25 cellular contexts compared by ENCODE assay signal in the genomic region with DNA sequence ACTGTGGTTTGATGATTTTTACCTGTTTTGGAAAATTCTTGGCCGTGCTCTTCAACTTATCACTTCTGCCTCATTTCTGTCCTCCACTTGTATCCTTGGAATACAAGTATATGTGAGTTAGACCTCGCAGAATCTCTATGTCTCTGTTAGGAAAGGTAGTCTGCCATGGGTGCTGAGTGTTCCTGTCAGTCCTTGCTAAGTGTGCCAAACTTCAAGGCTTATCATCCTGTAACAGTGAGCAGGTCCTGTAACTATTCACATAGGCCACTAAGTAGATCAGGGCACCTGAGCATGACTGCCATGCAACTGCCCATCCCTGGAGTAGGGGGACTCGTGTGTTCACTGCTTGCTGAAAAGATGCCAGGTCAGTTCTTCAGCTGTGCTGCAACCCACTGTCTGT. TPM values are rescaled to one million over a fixed set of nuclear protein-coding genes. Genes with fewer than 3 reads are reported as not detected.
A peak's percentile ranks its signal among the peaks of the same experiment; 100 is the strongest.
DNase-seq lines count a peak whose midpoint lies in the region; ATAC-seq, FAIRE-seq and TF ChIP-seq lines count a peak whose summit lies in the region.
"Had no signal": no experiment of that assay in that cellular context is flagged by ENCODE, and none has a peak within 500 bp of the region (broad histone marks: within the 10 kb centered on the region; RNA-seq: fewer than 3 reads in every experiment).

No MANE protein-coding gene starts in this region.

- H3K79me2 ChIP-seq in Karpas-422 (ENCODE audit: low read length) = no peaks in the 10 kb centered on the region

- DNase-seq in Right ventricle myocardium inferior (ENCODE audit: missing footprints) (no peak), cardiac septum (ENCODE audit: low spot score) (no peak), heart right ventricle (no peak), right cardiac atrium (no peak), Karpas-422 (peak; percentile 29), urothelium cell line (ENCODE audit: low spot score) (no peak), body of pancreas (no peak)
- DNase-seq: CD4-positive, alpha-beta T cell; CD8-positive, alpha-beta memory T cell; DMS 273 treated with DMSO at 0.1 percent for 48 hours; DMS79; EL; GDM1; GOT3; HCEC 1CT had no signal

- H3K36me3 ChIP-seq in heart right ventricle (no peaks in the 10 kb centered on the region), Karpas-422 (ENCODE audit: insufficient read depth, low read length) (no peaks in the 10 kb centered on the region), body of pancreas (replicated peaks in 1 of 2; ENCODE audit: insufficient read depth in 1 of 2, low read depth in 2 of 2) (no peaks in the 10 kb centered on the region)
- H3K36me3 ChIP-seq: BLaER1 had no signal

- H3K4me2 ChIP-seq in Karpas-422 (ENCODE audit: low read depth, low read length, poor library complexity, severe bottlenecking) = no peak overlapping the region

- no peaks in the 10 kb centered on the region for H3K9me2 ChIP-seq in Karpas-422 (replicated peaks; ENCODE audit: insufficient read depth, low read length)

- H3K27me3 ChIP-seq in heart right ventricle = peaks cover 0 to 14% (median 0%) of the 10 kb centered on the region in 7 donors
- no peaks in the 10 kb centered on the region for H3K27me3 ChIP-seq in right cardiac atrium (ENCODE audit: control insufficient read depth, insufficient read depth)
- no peaks in the 10 kb centered on the region for H3K27me3 ChIP-seq in Karpas-422 (ENCODE audit: low read length)
- no peaks in the 10 kb centered on the region for H3K27me3 ChIP-seq in body of pancreas
- H3K27me3 ChIP-seq: BLaER1 had no signal

- 44 to 53% methylated on average over 3 of the region's 3 CpGs for WGBS in heart right ventricle, 2 donors
- WGBS in right cardiac atrium = 60% methylated on average over 3 of the region's 3 CpGs
- 85 to 88% methylated on average over 3 of the region's 3 CpGs for WGBS in body of pancreas, 2 donors

- TF ChIP-seq POLR2A in body of pancreas (IDR thresholded peaks at IDR 0.05) = no peak

- no peaks in the 10 kb centered on the region for H4K20me1 ChIP-seq in Karpas-422 (ENCODE audit: insufficient read depth, low read depth, low read length)
- H4K20me1 ChIP-seq: BLaER1 had no signal

- H2AFZ ChIP-seq in Karpas-422 (ENCODE audit: low read length) = no peak overlapping the region

- ATAC-seq in Right ventricle myocardium inferior (peak; percentile 74), heart right ventricle (peak in 6 of 8 donors; percentile 38 to 80 (median 58)), right cardiac atrium (no peak), body of pancreas (no peak), GM19397 (IDR thresholded peaks at IDR 0.05; ENCODE audit: unreplicated experiment) (no peak)
- ATAC-seq: GM12878 had no signal

- H3K4me1 ChIP-seq in heart right ventricle = peaks cover 0 to 11% (median 0%) of the 10 kb centered on the region in 9 donors
- no peaks in the 10 kb centered on the region for H3K4me1 ChIP-seq in right cardiac atrium (ENCODE audit: control insufficient read depth, insufficient read depth, low read length)
- H3K4me1 ChIP-seq in Karpas-422 (ENCODE audit: low read length) = peaks cover 11% of the 10 kb centered on the region
- H3K4me1 ChIP-seq in body of pancreas = peaks cover 7% of the 10 kb centered on the region

- H3K4me3 ChIP-seq in heart right ventricle = no peak overlapping the region
- no peak overlapping the region for H3K4me3 ChIP-seq in right cardiac atrium (ENCODE audit: low read length)
- H3K4me3 ChIP-seq in Karpas-422 (ENCODE audit: low read length) = no peak overlapping the region
- H3K4me3 ChIP-seq in body of pancreas = no peak overlapping the region
- H3K4me3 ChIP-seq: BLaER1, GM12878 had no signal

- H3K9me3 ChIP-seq in heart right ventricle (no peaks in the 10 kb centered on the region), right cardiac atrium (ENCODE audit: control insufficient read depth, low read length) (no peaks in the 10 kb centered on the region), Karpas-422 (ENCODE audit: low read length) (no peaks in the 10 kb centered on the region), body of pancreas (no peaks in the 10 kb centered on the region)

- TF ChIP-seq CTCF in heart right ventricle (IDR thresholded peaks at IDR 0.05) (no peak), body of pancreas (IDR thresholded peaks at IDR 0.05) (no peak)

- H3K9ac ChIP-seq in Karpas-422 (ENCODE audit: low read length) = no peak overlapping the region
- H3K9ac ChIP-seq: BLaER1 had no signal

- intact Hi-C loops in Right ventricle myocardium inferior (cut with DNase I) (loop anchor here (10.0 kb wide), 1 partner anchor 222 kb away; no protein-coding TSS in a partner anchor), cardiac septum (cut with DNase I) (no loop called here), heart right ventricle (cut with DNase I) (loop anchor here in 2 of 10 donors (10.0 kb wide), 2 partner anchors 212 to 222 kb away; no protein-coding TSS in a partner anchor), right cardiac atrium (cut with DNase I) (loop anchor here in 1 of 4 donors (10.0 kb wide), 1 partner anchor 92 kb away; the partner anchor contains the start of gene MYCL), body of pancreas (cut with DNase I) (no loop called here)

- peak; percentile 20 for FAIRE-seq in urothelium cell line (lab: Jason Lieb, UNC)
- FAIRE-seq: A204.1, D721Med, GM12878, GM18507, H54 had no signal

- H3K27ac ChIP-seq in heart right ventricle = no peak overlapping the region
- H3K27ac ChIP-seq in right cardiac atrium (ENCODE audit: low read length) = no peak overlapping the region
- no peak overlapping the region for H3K27ac ChIP-seq in Karpas-422 (ENCODE audit: low read length)
- H3K27ac ChIP-seq in body of pancreas = no peak overlapping the region
- H3K27ac ChIP-seq: 22Rv1, BLaER1, C4-2B had no signal

RNA-seq across cellular contexts. Expression of gene BMP8B, which starts 24.2 kb away (rescaled TPM):
- total RNA-seq in Right ventricle myocardium inferior (0.41 TPM), cardiac septum (0.62 TPM), heart right ventricle (under 1 TPM; 0.16 to 0.79 (median 0.22) TPM), right cardiac atrium (under 1 TPM; 0.37 to 0.78 (median 0.65) TPM), body of pancreas (1 to 10 TPM; 2.3 to 5.4 TPM)
- polyA plus RNA-seq in heart right ventricle (under 1 TPM; 0.07 to 0.23 TPM), right cardiac atrium (0.25 TPM)
- total RNA-seq in Karpas-422 (2014; rRNA removed; shearing (Covaris generic); ENCODE audit: low replicate concordance) = not detected in 2 replicates
- polyA plus RNA-seq: AG04450 had no signal

RNA-seq across cellular contexts. Expression of gene OXCT2, which starts 41.8 kb away (rescaled TPM):
- total RNA-seq in Right ventricle myocardium inferior = 1.3 TPM
- 1.3 TPM for total RNA-seq in cardiac septum
- total RNA-seq in heart right ventricle = 1 to 10 TPM in 9 of 10 donors, under 1 TPM in 1; 0.85 to 5.4 (median 2.2) TPM
- polyA plus RNA-seq in heart right ventricle = 1 to 10 TPM; 1.5 to 3.3 TPM
- total RNA-seq in right cardiac atrium = 10 to 100 TPM in 2 of 4 donors, 1 to 10 TPM in 2; 6.2 to 21.2 (median 11.6) TPM
- polyA plus RNA-seq in right cardiac atrium = 4.3 TPM
- not detected in 2 replicates for total RNA-seq in Karpas-422 (2014; rRNA removed; shearing (Covaris generic); ENCODE audit: low replicate concordance)
- 1 to 10 TPM; 2.6 to 4.6 TPM for total RNA-seq in body of pancreas
- total RNA-seq: CD4-positive, alpha-beta T cell had no signal
- polyA plus RNA-seq: CD8-positive, alpha-beta memory T cell had no signal

Comparison
In these comparisons a context has a peak if more than half of its experiments do, and no peak if none do; other contexts are left out.
1. ATAC-seq: peak in Right ventricle myocardium inferior (single experiment) and heart right ventricle (6 of 8); none in right cardiac atrium (0 of 2), body of pancreas (single experiment) and GM19397 (single experiment).